17 cellular contexts compared by ENCODE assay signal in genomic region chr9:93891549-93892310, GRCh38.
"Had no signal": no experiment of that assay in that cellular context is flagged by ENCODE, and none has a peak within 500 bp of the region (broad histone marks: within the 10 kb centered on the region; RNA-seq: fewer than 3 reads in every experiment).

No MANE protein-coding gene starts in this region.

- H3K4me1 ChIP-seq: neural progenitor cell, suprapubic skin, upper lobe of left lung had no signal

- H3K36me3 ChIP-seq: cardiac muscle cell, neural progenitor cell, ovary, suprapubic skin, upper lobe of left lung had no signal

- H3K27me3 ChIP-seq: cardiac muscle cell, neural progenitor cell, ovary, upper lobe of left lung had no signal

- H3K9me3 ChIP-seq: suprapubic skin had no signal

- H2AFZ ChIP-seq: neural progenitor cell had no signal

- DNase-seq: activated CD4-positive, alpha-beta T cell treated with anti-CD3 and anti-CD28 coated beads for 1 hour; activated CD4-positive, alpha-beta T cell treated with anti-CD3 and anti-CD28 coated beads, Interleukin-2, amount 50 U/mL, for 4 hours; activated naive CD4-positive, alpha-beta T cell treated with Interleukin-2 at 50 U/mL for 16 hours; cortex of kidney; effector CD8-positive, alpha-beta T cell; foreskin fibroblast; naive B cell; stimulated activated naive CD8-positive, alpha-beta T cell treated with anti-CD3 and anti-CD28 coated beads, Interleukin-15, Interleukin-2, amounts not matched to agents 100 U/mL and 50 U/mL, for 24 hours; T-helper 9 cell had no signal

- H3K27ac ChIP-seq: cardiac muscle cell, neural progenitor cell, ovary, SK-N-MC, skin epidermis, suprapubic skin, upper lobe of left lung, VCaP had no signal

- H3K4me3 ChIP-seq: cardiac muscle cell, neural progenitor cell, ovary, SK-N-MC, skin epidermis, suprapubic skin, upper lobe of left lung had no signal

- ATAC-seq: stimulated activated naive CD8-positive, alpha-beta T cell treated with anti-CD3 and anti-CD28 coated beads, Interleukin-15, Interleukin-2, amounts not matched to agents 100 U/mL and 50 U/mL, for 24 hours had no signal

- H3K4me2 ChIP-seq: neural progenitor cell had no signal
